Comparison of ENCODE assay signal across 8 cellular contexts in genomic region chr1:148264374-148265276, GRCh38.
DNase-seq lines count a peak whose midpoint lies in the region; ATAC-seq and TF ChIP-seq lines count a peak whose summit lies in the region.

No MANE protein-coding gene starts in this region.

- H3K27ac ChIP-seq in GM23338 (ENCODE audit: low read depth) = peak overlapping the region; percentile 91
- H3K27ac ChIP-seq in RWPE2 (ENCODE audit: poor library complexity, severe bottlenecking) = peak overlapping the region; percentile 61
- H3K27ac ChIP-seq in rectal smooth muscle tissue (ENCODE audit: low read depth, low read length) = no peak overlapping the region
- H3K27ac ChIP-seq in upper lobe of right lung = no peak overlapping the region

- peaks cover 26% of the 10 kb centered on the region for H3K27me3 Mint-ChIP-seq in GM23338 (ENCODE audit: insufficient read depth, low read depth, poor library complexity)

- intact Hi-C loops in upper lobe of right lung (cut with DNase I) = no loop called here

- ATAC-seq in GM23338 (peak; percentile 70), RWPE2 (ENCODE audit: low read depth) (peak; percentile 28), upper lobe of right lung (no peak), HG03439 (IDR thresholded peaks at IDR 0.05; ENCODE audit: unreplicated experiment) (no peak)

- H2AFZ ChIP-seq in GM23338 = no peak overlapping the region; the same call in 1 of the 2 replicates

- H3K9me3 ChIP-seq in RWPE2 (ENCODE audit: severe bottlenecking) = no peaks in the 10 kb centered on the region
- no peaks in the 10 kb centered on the region for H3K9me3 ChIP-seq in upper lobe of right lung

- H3K36me3 Mint-ChIP-seq in GM23338 (ENCODE audit: low read depth) = no peaks in the 10 kb centered on the region; the same call in 2 of the 3 replicates

- no peaks in the 10 kb centered on the region for H4K20me1 ChIP-seq in GM23338 (replicated peaks; ENCODE audit: insufficient read depth)

- peak overlapping the region; percentile 87 for H3K4me3 Mint-ChIP-seq in GM23338

- H3K27me3 ChIP-seq in GM23338 (ENCODE audit: insufficient read depth) (no peaks in the 10 kb centered on the region), RWPE2 (ENCODE audit: insufficient read depth, poor library complexity, severe bottlenecking) (no peaks in the 10 kb centered on the region), rectal smooth muscle tissue (ENCODE audit: control insufficient read depth, insufficient read depth, low read length) (no peaks in the 10 kb centered on the region), upper lobe of right lung (peaks cover 11% of the 10 kb centered on the region)

- H3F3A ChIP-seq in GM23338 (replicated peaks; ENCODE audit: low read depth) = peaks cover 5% of the 10 kb centered on the region; the same call in 1 of the 2 replicates

- H3K36me3 ChIP-seq in GM23338 (ENCODE audit: insufficient read depth) = no peaks in the 10 kb centered on the region
- no peaks in the 10 kb centered on the region for H3K36me3 ChIP-seq in RWPE2 (ENCODE audit: low read depth)
- no peaks in the 10 kb centered on the region for H3K36me3 ChIP-seq in rectal smooth muscle tissue (ENCODE audit: control insufficient read depth, insufficient read depth, low read length)
- H3K36me3 ChIP-seq in upper lobe of right lung = no peaks in the 10 kb centered on the region

- peaks cover 18% of the 10 kb centered on the region for H3K4me1 ChIP-seq in GM23338 (ENCODE audit: insufficient read depth)
- H3K4me1 ChIP-seq in RWPE2 (ENCODE audit: insufficient read depth, poor library complexity, severe bottlenecking) = peaks cover 7% of the 10 kb centered on the region
- H3K4me1 ChIP-seq in rectal smooth muscle tissue (ENCODE audit: control insufficient read depth, insufficient read depth, low read length) = peaks cover 2% of the 10 kb centered on the region
- H3K4me1 ChIP-seq in upper lobe of right lung = peaks cover 3% of the 10 kb centered on the region

- TF ChIP-seq CTCF in GM23338 (conservative IDR thresholded peaks at IDR 0.05; ENCODE audit: low read depth in 2 of 2) (no peak), RWPE2 (IDR thresholded peaks at IDR 0.05; ENCODE audit: poor library complexity, severe bottlenecking) (no peak), upper lobe of right lung (IDR thresholded peaks at IDR 0.05) (no peak)

- DNase-seq in GM23338 (ENCODE audit: low spot score) = peak; percentile 95
- no peak for DNase-seq in RWPE2 (ENCODE audit: low spot score)
- DNase-seq in erythroblast (lab: John Stamatoyannopoulos, UW) = peak; percentile 87
- DNase-seq in UCSD-AML1 (lab: John Stamatoyannopoulos, UW; ENCODE audit: unreplicated experiment) = no peak
- no peak for DNase-seq in upper lobe of right lung
- DNase-seq in SIG-M5 treated with dmso at 0.1 percent for 504 hours (lab: John Stamatoyannopoulos, UW; ENCODE audit: unreplicated experiment) = no peak

- no peak overlapping the region for H3K9ac ChIP-seq in rectal smooth muscle tissue (ENCODE audit: low read length)

- H3K4me3 ChIP-seq in GM23338 (peak overlapping the region; percentile 55), RWPE2 (ENCODE audit: severe bottlenecking) (peak overlapping the region; percentile 31), rectal smooth muscle tissue (ENCODE audit: low read length) (peak overlapping the region; percentile 79), upper lobe of right lung (no peak overlapping the region)

- peaks cover 6% of the 10 kb centered on the region; the same call in 1 of the 3 replicates for H3K9me3 Mint-ChIP-seq in GM23338

- peak overlapping the region; percentile 78 for H3K4me2 ChIP-seq in GM23338

- peaks cover 24% of the 10 kb centered on the region for H3K4me1 Mint-ChIP-seq in GM23338

- peak overlapping the region; percentile 100 for H3K27ac Mint-ChIP-seq in GM23338

- H3K9me2 ChIP-seq in GM23338 (ENCODE audit: insufficient read depth) = no peaks in the 10 kb centered on the region

- no peaks in the 10 kb centered on the region for H3K79me2 ChIP-seq in GM23338 (replicated peaks; ENCODE audit: insufficient read depth)

- TF ChIP-seq POLR2A in erythroblast (IDR thresholded peaks at IDR 0.05; ENCODE audit: low read length) = no peak

TF ChIP-seq in GM23338, 12 proteins besides CTCF, POLR2A, EP300 and RAD21 (continues in another document):
- TF ChIP-seq POLR2AphosphoS5 (IDR thresholded peaks at IDR 0.05; ENCODE audit: low read depth) = peak; percentile 35
- TF ChIP-seq JUNB (IDR thresholded peaks at IDR 0.05; ENCODE audit: unreplicated experiment) = no peak
- TF ChIP-seq NANOG (IDR thresholded peaks at IDR 0.05; ENCODE audit: borderline replicate concordance) = no peak
- TF ChIP-seq EZH2phosphoT487 (IDR thresholded peaks at IDR 0.05; ENCODE audit: unreplicated experiment) = no peak
- TF ChIP-seq STAT1 (IDR thresholded peaks at IDR 0.05; ENCODE audit: unreplicated experiment) = no peak
- no peak for TF ChIP-seq ZNF462 (CRISPR knock-in tag; IDR thresholded peaks at IDR 0.05)
- TF ChIP-seq ZNF114 (CRISPR knock-in tag; IDR thresholded peaks at IDR 0.05) = no peak
- TF ChIP-seq, protein P1, sequence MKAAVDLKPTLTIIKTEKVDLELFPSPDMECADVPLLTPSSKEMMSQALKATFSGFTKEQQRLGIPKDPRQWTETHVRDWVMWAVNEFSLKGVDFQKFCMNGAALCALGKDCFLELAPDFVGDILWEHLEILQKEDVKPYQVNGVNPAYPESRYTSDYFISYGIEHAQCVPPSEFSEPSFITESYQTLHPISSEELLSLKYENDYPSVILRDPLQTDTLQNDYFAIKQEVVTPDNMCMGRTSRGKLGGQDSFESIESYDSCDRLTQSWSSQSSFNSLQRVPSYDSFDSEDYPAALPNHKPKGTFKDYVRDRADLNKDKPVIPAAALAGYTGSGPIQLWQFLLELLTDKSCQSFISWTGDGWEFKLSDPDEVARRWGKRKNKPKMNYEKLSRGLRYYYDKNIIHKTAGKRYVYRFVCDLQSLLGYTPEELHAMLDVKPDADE (IDR thresholded peaks at IDR 0.05) = no peak

Comparison
In these comparisons a context has a peak if more than half of its experiments do, and no peak if none do; other contexts are left out.
1. ATAC-seq: peak in GM23338 (single experiment) and RWPE2 (single experiment); none in upper lobe of right lung (single experiment) and HG03439 (single experiment).
2. DNase-seq: peak in GM23338 (single experiment) and erythroblast (2 of 2); none in RWPE2 (single experiment), UCSD-AML1 (single experiment), upper lobe of right lung (single experiment) and SIG-M5 treated with dmso at 0.1 percent for 504 hours (single experiment).
3. H3K27ac ChIP-seq: peak in GM23338 (single experiment) and RWPE2 (single experiment); none in rectal smooth muscle tissue (single experiment) and upper lobe of right lung (single experiment).